Comparison of ENCODE assay signal across 7 cellular contexts in the genomic region with DNA sequence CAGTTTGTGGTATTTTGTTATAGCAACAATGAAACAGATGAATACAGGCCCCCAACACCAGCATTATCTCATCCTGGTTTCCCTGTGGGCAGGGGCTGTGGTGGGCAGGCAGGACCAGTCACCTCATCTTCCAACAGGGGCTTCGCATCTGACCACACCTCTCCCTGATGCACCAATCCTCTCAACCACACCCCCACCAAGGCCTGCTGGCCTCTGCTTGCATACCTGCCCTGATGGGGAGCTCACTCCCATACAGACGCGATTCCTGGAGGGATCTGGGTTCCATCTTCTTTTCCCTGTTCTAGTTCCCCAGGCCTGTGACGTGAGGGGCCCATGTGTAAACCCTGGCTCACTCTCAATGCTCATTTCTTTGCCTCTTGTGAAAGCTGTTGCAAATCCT. TPM values are rescaled to one million over a fixed set of nuclear protein-coding genes. Genes with fewer than 3 reads are reported as not detected.
A peak's percentile ranks its signal among the peaks of the same experiment; 100 is the strongest.
DNase-seq lines count a peak whose midpoint lies in the region; ATAC-seq and TF ChIP-seq lines count a peak whose summit lies in the region.
"Not testable (repeated sequence)": the region's sequence is repeated elsewhere in the genome, so short reads cannot be mapped to it uniquely, and the experiment has no call there.
"Had no signal": no experiment of that assay in that cellular context is flagged by ENCODE, and none has a peak within 500 bp of the region (broad histone marks: within the 10 kb centered on the region; RNA-seq: fewer than 3 reads in every experiment).

No MANE protein-coding gene starts in this region.

- H3K9me3 ChIP-seq in tibial artery, result not testable (repeated sequence)

- peaks cover 0 to 13% (median 4%) of the 10 kb centered on the region in 3 donors for H3K36me3 ChIP-seq in tibial artery

- peaks cover 4 to 14% (median 5%) of the 10 kb centered on the region in 3 donors for H3K27me3 Mint-ChIP-seq in CD14-positive monocyte (ENCODE audit: low read depth in 3 of 3)
- H3K27me3 Mint-ChIP-seq in dendritic cell treated with granulocyte-macrophage colony-stimulating factor and Interleukin-4, amounts not matched to agents 40 ng/mL and 50 ng/mL, for 4 days, result peaks cover 12% of the 10 kb centered on the region
- not testable (repeated sequence) for H3K27me3 Mint-ChIP-seq in natural killer cell treated with Interleukin-12 subunit alpha and Interleukin-12 subunit beta and Interleukin-15 and Interleukin-18, amount 100 ng/mL, for 72 hours

- peaks cover 19% of the 10 kb centered on the region for H3K4me1 Mint-ChIP-seq in CD14-positive monocyte
- peaks cover 21% of the 10 kb centered on the region for H3K4me1 Mint-ChIP-seq in dendritic cell treated with granulocyte-macrophage colony-stimulating factor and Interleukin-4, amounts not matched to agents 40 ng/mL and 50 ng/mL, for 4 days (ENCODE audit: low read depth)
- not testable (repeated sequence) for H3K4me1 Mint-ChIP-seq in natural killer cell treated with Interleukin-12 subunit alpha and Interleukin-12 subunit beta and Interleukin-15 and Interleukin-18, amount 100 ng/mL, for 72 hours (ENCODE audit: low read depth in 2 of 2)

- not testable (repeated sequence) for TF ChIP-seq CTCF in CD14-positive monocyte (IDR thresholded peaks at IDR 0.05); tibial artery (IDR thresholded peaks at IDR 0.05)

- H3K4me3 Mint-ChIP-seq in CD14-positive monocyte; dendritic cell treated with granulocyte-macrophage colony-stimulating factor and Interleukin-4, amounts not matched to agents 40 ng/mL and 50 ng/mL, for 4 days; natural killer cell treated with Interleukin-12 subunit alpha and Interleukin-12 subunit beta and Interleukin-15 and Interleukin-18, amount 100 ng/mL, for 72 hours: not testable (repeated sequence)

- intact Hi-C loops in CD14-positive monocyte (cut with micrococcal nuclease); dendritic cell treated with granulocyte-macrophage colony-stimulating factor and Interleukin-4, amounts not matched to agents 40 ng/mL and 50 ng/mL, for 4 days (cut with micrococcal nuclease); posterior vena cava (cut with DNase I); tibial artery (cut with DNase I; ENCODE audit: low total_unique reads): not testable (repeated sequence)

- not testable (repeated sequence) for H3K27me3 ChIP-seq in tibial artery

- H3K27ac ChIP-seq in tibial artery, result not testable (repeated sequence)

- H3K9me3 Mint-ChIP-seq in CD14-positive monocyte, result peaks cover 0 to 17% (median 3%) of the 10 kb centered on the region in 7 donors
- H3K9me3 Mint-ChIP-seq in dendritic cell treated with granulocyte-macrophage colony-stimulating factor and Interleukin-4, amounts not matched to agents 40 ng/mL and 50 ng/mL, for 4 days; natural killer cell treated with Interleukin-12 subunit alpha and Interleukin-12 subunit beta and Interleukin-15 and Interleukin-18, amount 100 ng/mL, for 72 hours: not testable (repeated sequence)

- DNase-seq in CD14-positive monocyte (ENCODE audit: low spot score) (peak; percentile 14), posterior vena cava (ENCODE audit: low spot score) (peak; percentile 22), tibial artery (peak; percentile 6 to 29)
- peak; percentile 32 for DNase-seq in activated CD8-positive, alpha-beta memory T cell treated with anti-CD3 and anti-CD28 coated beads, Interleukin-2, amount 50 U/mL, for 48 hours
- DNase-seq in natural killer cell treated with Interleukin-12 subunit alpha and Interleukin-12 subunit beta and Interleukin-15 and Interleukin-18, amount 100 ng/mL, for 72 hours (ENCODE audit: low spot score), result peak; percentile 49

- H3K4me3 ChIP-seq in tibial artery, result not testable (repeated sequence)

- ATAC-seq in natural killer cell treated with Interleukin-12 subunit alpha and Interleukin-12 subunit beta and Interleukin-15 and Interleukin-18, amount 100 ng/mL, for 72 hours, result not testable (repeated sequence)

- peaks cover 11 to 13% of the 10 kb centered on the region in 2 donors for H3K36me3 Mint-ChIP-seq in CD14-positive monocyte
- H3K36me3 Mint-ChIP-seq in dendritic cell treated with granulocyte-macrophage colony-stimulating factor and Interleukin-4, amounts not matched to agents 40 ng/mL and 50 ng/mL, for 4 days (ENCODE audit: low read depth), result peaks cover 15% of the 10 kb centered on the region
- H3K36me3 Mint-ChIP-seq in natural killer cell treated with Interleukin-12 subunit alpha and Interleukin-12 subunit beta and Interleukin-15 and Interleukin-18, amount 100 ng/mL, for 72 hours, result not testable (repeated sequence)

- peaks cover 0 to 10% (median 5%) of the 10 kb centered on the region in 4 donors for H3K4me1 ChIP-seq in tibial artery

- H3K27ac Mint-ChIP-seq in CD14-positive monocyte; natural killer cell treated with Interleukin-12 subunit alpha and Interleukin-12 subunit beta and Interleukin-15 and Interleukin-18, amount 100 ng/mL, for 72 hours: not testable (repeated sequence)
- H3K27ac Mint-ChIP-seq in dendritic cell treated with granulocyte-macrophage colony-stimulating factor and Interleukin-4, amounts not matched to agents 40 ng/mL and 50 ng/mL, for 4 days, result peak overlapping the region; percentile 10

RNA-seq across cellular contexts. Expression of gene MAP2K3, which starts 34.7 kb away (rescaled TPM):
- polyA plus RNA-seq in CD14-positive monocyte, result 100 to 1,000 TPM; 107 to 166 TPM
- 10 to 100 TPM; 92.9 to 98.3 TPM for total RNA-seq in natural killer cell treated with Interleukin-12 subunit alpha and Interleukin-12 subunit beta and Interleukin-15 and Interleukin-18, amount 100 ng/mL, for 72 hours
- 10 to 100 TPM; 47.7 to 83.4 TPM for total RNA-seq in posterior vena cava

RNA-seq across cellular contexts. Expression of gene KCNJ12, which starts 56.9 kb away (rescaled TPM):
- not detected for polyA plus RNA-seq in CD14-positive monocyte
- total RNA-seq in natural killer cell treated with Interleukin-12 subunit alpha and Interleukin-12 subunit beta and Interleukin-15 and Interleukin-18, amount 100 ng/mL, for 72 hours, result not detected
- total RNA-seq in posterior vena cava, result 1 to 10 TPM; 6.8 to 6.9 TPM
- total RNA-seq: CD4-positive, alpha-beta memory T cell had no signal
- polyA plus RNA-seq: CD4-positive, alpha-beta memory T cell had no signal

Comparison
In these comparisons a context has a peak if more than half of its experiments do, and no peak if none do; other contexts are left out.
1. RNA of gene KCNJ12, which starts 56.9 kb away (total RNA-seq): 6.8 to 6.9 TPM in posterior vena cava; not detected in natural killer cell treated with Interleukin-12 subunit alpha and Interleukin-12 subunit beta and Interleukin-15 and Interleukin-18, amount 100 ng/mL, for 72 hours; every median in the first group is over 4 times any median in the second.
2. Peak in every context shown above with its lines, with median percentiles within 50 percentile points of each other: DNase-seq.